In genomic region chr1:11907275-11908138, GRCh38 we compare ENCODE assay signal across 8 cellular contexts. TPM values are rescaled to one million over a fixed set of nuclear protein-coding genes. Genes with fewer than 3 reads are reported as not detected.
A peak's percentile ranks its signal among the peaks of the same experiment; 100 is the strongest.
DNase-seq lines count a peak whose midpoint lies in the region; ATAC-seq, FAIRE-seq and TF ChIP-seq lines count a peak whose summit lies in the region.

No MANE protein-coding gene starts in this region.

- peak overlapping the region; percentile 100 for H3K27ac Mint-ChIP-seq in WTC11
- peak overlapping the region; percentile 99 to 100 (median 100) for H3K27ac Mint-ChIP-seq in immature natural killer cell

- no peaks in the 10 kb centered on the region for H3K9me3 ChIP-seq in small intestine (ENCODE audit: control insufficient read depth, low read depth)

- H3K27ac ChIP-seq in small intestine (ENCODE audit: low read depth in 1 of 2, low read length in 1 of 2): peak overlapping the region; percentile 88 to 100

- WGBS in small intestine, 3 donors: 8 to 13% (median 10%) methylated on average over 21 of the region's 21 CpGs

- H3K27me3 ChIP-seq in bronchial epithelial cell (ENCODE audit: control insufficient read depth, insufficient read depth, low read length): no peaks in the 10 kb centered on the region
- no peaks in the 10 kb centered on the region for H3K27me3 ChIP-seq in small intestine (ENCODE audit: control insufficient read depth in 2 of 2, insufficient read depth in 2 of 2, low read length in 2 of 2)

- in situ Hi-C loops in ACHN (cut with HindIII; ENCODE audit: low pct_ligation_motif_present, low pct_unique_long_range_greater_than_20kb, low sequenced_read_pairs): no loop called here

- H3K27me3 Mint-ChIP-seq in WTC11 (ENCODE audit: low read depth): no peaks in the 10 kb centered on the region; the same call in 1 of the 2 replicates
- peaks cover 25 to 26% (median 26%) of the 10 kb centered on the region in 3 donors for H3K27me3 Mint-ChIP-seq in immature natural killer cell (ENCODE audit: low read depth in 3 of 3)

- H3K4me3 Mint-ChIP-seq in WTC11: peak overlapping the region; percentile 85
- H3K4me3 Mint-ChIP-seq in immature natural killer cell: peak overlapping the region; percentile 89 to 100 (median 93)

- FAIRE-seq in bronchial epithelial cell (lab: Jason Lieb, UNC) (no peak), small intestine (lab: Jason Lieb, UNC) (no peak)

- peak; percentile 92 for DNase-seq in ACHN
- peak; percentile 96 for DNase-seq in NCI-H2227 (lab: John Stamatoyannopoulos, UW; ENCODE audit: unreplicated experiment)
- peak; percentile 86 for DNase-seq in WTC11 (ENCODE audit: low spot score)
- DNase-seq in bronchial epithelial cell (ENCODE audit: low read depth): peak; percentile 86
- DNase-seq in immature natural killer cell: peak; percentile 93 to 95 (median 95)
- DNase-seq in small intestine: peak; percentile 95

- H3K4me1 ChIP-seq in small intestine (ENCODE audit: control insufficient read depth in 2 of 2, insufficient read depth in 1 of 2, low read depth in 1 of 2, low read length in 1 of 2): peaks cover 0 to 1% of the 10 kb centered on the region in 2 donors

- H3K9me3 Mint-ChIP-seq in WTC11 (no peaks in the 10 kb centered on the region), immature natural killer cell (peaks cover 0 to 2% (median 0%) of the 10 kb centered on the region in 6 donors)

- POLR2A ChIA-PET in WTC11 (lab: Charles Lee): interaction anchor here (0.7 to 3.4 kb wide), 25 partner anchors 8 to 296 kb away, joined by 3 to 61 read pairs (median 5); partner anchors contain the start of genes CLCN6, KIAA2013, MFN2 and MIIP

- H3K36me3 Mint-ChIP-seq in WTC11 (no peaks in the 10 kb centered on the region), immature natural killer cell (no peaks in the 10 kb centered on the region)

- CTCF ChIA-PET in WTC11 (lab: Charles Lee): interaction anchor here (0.6 to 5.5 kb wide), 10 partner anchors 8 to 200 kb away, joined by 3 to 49 read pairs (median 4); partner anchors contain the start of gene MFN2

- TF ChIP-seq CTCF in WTC11 (IDR thresholded peaks at IDR 0.05) (no peak), bronchial epithelial cell (IDR thresholded peaks at IDR 0.05; ENCODE audit: insufficient read depth, low read length, severe bottlenecking) (peak; percentile 64)

- H3K4me3 ChIP-seq in bronchial epithelial cell (ENCODE audit: low read depth, low read length): no peak overlapping the region
- H3K4me3 ChIP-seq in small intestine (ENCODE audit: low read depth in 1 of 2, low read length in 2 of 2): no peak overlapping the region

- ATAC-seq in GM18868 (IDR thresholded peaks at IDR 0.05; ENCODE audit: unreplicated experiment): peak; percentile 50
- ATAC-seq in HG03175 (IDR thresholded peaks at IDR 0.05; ENCODE audit: unreplicated experiment): peak; percentile 50
- peak; percentile 54 for ATAC-seq in WTC11

- H3K36me3 ChIP-seq in bronchial epithelial cell (ENCODE audit: control insufficient read depth, insufficient read depth, low read length): no peaks in the 10 kb centered on the region
- no peaks in the 10 kb centered on the region for H3K36me3 ChIP-seq in small intestine (ENCODE audit: control insufficient read depth in 2 of 2, insufficient read depth in 2 of 2, low read length in 2 of 2)

- peaks cover 9% of the 10 kb centered on the region for H3K4me1 Mint-ChIP-seq in WTC11
- H3K4me1 Mint-ChIP-seq in immature natural killer cell: peaks cover 31 to 34% of the 10 kb centered on the region in 2 donors

TF ChIP-seq in WTC11, 78 proteins besides CTCF, POLR2A, EP300 and RAD21:
- TF ChIP-seq GABPB1 (CRISPR knock-in tag; IDR thresholded peaks at IDR 0.05) (peak; percentile 2; the same call in 1 of the 2 replicates), TEAD1 (CRISPR knock-in tag; IDR thresholded peaks at IDR 0.05) (no peak)
- TF ChIP-seq, protein P1, sequence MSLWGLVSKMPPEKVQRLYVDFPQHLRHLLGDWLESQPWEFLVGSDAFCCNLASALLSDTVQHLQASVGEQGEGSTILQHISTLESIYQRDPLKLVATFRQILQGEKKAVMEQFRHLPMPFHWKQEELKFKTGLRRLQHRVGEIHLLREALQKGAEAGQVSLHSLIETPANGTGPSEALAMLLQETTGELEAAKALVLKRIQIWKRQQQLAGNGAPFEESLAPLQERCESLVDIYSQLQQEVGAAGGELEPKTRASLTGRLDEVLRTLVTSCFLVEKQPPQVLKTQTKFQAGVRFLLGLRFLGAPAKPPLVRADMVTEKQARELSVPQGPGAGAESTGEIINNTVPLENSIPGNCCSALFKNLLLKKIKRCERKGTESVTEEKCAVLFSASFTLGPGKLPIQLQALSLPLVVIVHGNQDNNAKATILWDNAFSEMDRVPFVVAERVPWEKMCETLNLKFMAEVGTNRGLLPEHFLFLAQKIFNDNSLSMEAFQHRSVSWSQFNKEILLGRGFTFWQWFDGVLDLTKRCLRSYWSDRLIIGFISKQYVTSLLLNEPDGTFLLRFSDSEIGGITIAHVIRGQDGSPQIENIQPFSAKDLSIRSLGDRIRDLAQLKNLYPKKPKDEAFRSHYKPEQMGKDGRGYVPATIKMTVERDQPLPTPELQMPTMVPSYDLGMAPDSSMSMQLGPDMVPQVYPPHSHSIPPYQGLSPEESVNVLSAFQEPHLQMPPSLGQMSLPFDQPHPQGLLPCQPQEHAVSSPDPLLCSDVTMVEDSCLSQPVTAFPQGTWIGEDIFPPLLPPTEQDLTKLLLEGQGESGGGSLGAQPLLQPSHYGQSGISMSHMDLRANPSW (CRISPR knock-in tag; conservative IDR thresholded peaks at IDR 0.05; ENCODE audit: low read depth): no peak
TF ChIP-seq in WTC11: peak in this region for 1.

RNA-seq across cellular contexts. Expression of gene KIAA2013, which starts 18.7 kb away (rescaled TPM):
- total RNA-seq in WTC11 (2021): 45.3 to 50.2 TPM (median 45.6 TPM) in 3 replicates
- total RNA-seq in bronchial epithelial cell: 32.9 and 45.6 TPM in 2 replicates
- polyA plus RNA-seq in immature natural killer cell: 10 to 100 TPM; 47.4 to 78.3 (median 52.0) TPM
- polyA plus RNA-seq in small intestine: 10 to 100 TPM; 76.5 to 78.0 (median 76.7) TPM

RNA-seq across cellular contexts. Expression of gene PLOD1, which starts 27.0 kb away (rescaled TPM):
- 46.9 to 73.8 TPM (median 67.3 TPM) in 3 replicates for total RNA-seq in WTC11 (2021)
- 54.8 and 65.3 TPM in 2 replicates for total RNA-seq in bronchial epithelial cell
- 10 to 100 TPM; 36.2 to 81.9 (median 73.8) TPM for polyA plus RNA-seq in immature natural killer cell
- 10 to 100 TPM; 26.7 to 43.2 (median 43.1) TPM for polyA plus RNA-seq in small intestine

RNA-seq across cellular contexts. Expression of gene NPPB, which starts 48.8 kb away (rescaled TPM):
- 0.27 TPM in 1 of 3 replicates, not detected in the others for total RNA-seq in WTC11 (2021)
- total RNA-seq in bronchial epithelial cell: not detected in 2 replicates
- not detected for polyA plus RNA-seq in immature natural killer cell
- polyA plus RNA-seq in small intestine: 100 to 1,000 TPM in 1 of 3 donors, 10 to 100 TPM in 1, under 1 TPM in 1; 0.39 to 145 (median 19.7) TPM

RNA-seq across cellular contexts. Expression of gene NPPA, which starts 59.9 kb away (rescaled TPM):
- total RNA-seq in WTC11 (2021) (not detected in 3 replicates), bronchial epithelial cell (not detected in 2 replicates)
- polyA plus RNA-seq in immature natural killer cell (not detected), small intestine (10 to 100 TPM in 1 of 3 donors, 1 to 10 TPM in 1, not detected in 1; 1.4 to 22.4 TPM)
